In genomic region chr17:9668532-9668931, GRCh38 we compare ENCODE assay signal across 20 cellular contexts. TPM values are rescaled to one million over a fixed set of nuclear protein-coding genes. Genes with fewer than 3 reads are reported as not detected.
DNase-seq lines count a peak whose midpoint lies in the region; FAIRE-seq lines count a peak whose summit lies in the region.
"Had no signal": no experiment of that assay in that cellular context is flagged by ENCODE, and none has a peak within 500 bp of the region (broad histone marks: within the 10 kb centered on the region; RNA-seq: fewer than 3 reads in every experiment).

No MANE protein-coding gene starts in this region.

- H3K4me3 Mint-ChIP-seq in activated naive CD8-positive, alpha-beta T cell treated with anti-CD3 and anti-CD28 coated beads for 36 hours: no peak overlapping the region
- H3K4me3 Mint-ChIP-seq: activated naive CD8-positive, alpha-beta T cell treated with anti-CD3 and anti-CD28 coated beads, Interleukin-2, amount 10 ng/mL, durations not matched to agents 7 days and 5 days had no signal

- H3K36me3 Mint-ChIP-seq in activated naive CD8-positive, alpha-beta T cell treated with anti-CD3 and anti-CD28 coated beads for 36 hours: no peaks in the 10 kb centered on the region
- H3K36me3 Mint-ChIP-seq: activated naive CD8-positive, alpha-beta T cell treated with anti-CD3 and anti-CD28 coated beads, Interleukin-2, amount 10 ng/mL, durations not matched to agents 7 days and 5 days; CD8-positive, alpha-beta memory T cell had no signal

- peaks cover 4% of the 10 kb centered on the region for H3K9me3 Mint-ChIP-seq in activated naive CD8-positive, alpha-beta T cell treated with anti-CD3 and anti-CD28 coated beads for 36 hours
- H3K9me3 Mint-ChIP-seq: activated naive CD8-positive, alpha-beta T cell treated with anti-CD3 and anti-CD28 coated beads, Interleukin-2, amount 10 ng/mL, durations not matched to agents 7 days and 5 days; immature natural killer cell had no signal

- H3K27ac Mint-ChIP-seq in activated naive CD8-positive, alpha-beta T cell treated with anti-CD3 and anti-CD28 coated beads for 36 hours: no peak overlapping the region
- H3K27ac Mint-ChIP-seq: activated naive CD8-positive, alpha-beta T cell treated with anti-CD3 and anti-CD28 coated beads, Interleukin-2, amount 10 ng/mL, durations not matched to agents 7 days and 5 days; CD8-positive, alpha-beta memory T cell had no signal

- FAIRE-seq in RCC 7860 (lab: Jason Lieb, UNC): peak; percentile 89
- FAIRE-seq: endothelial cell of umbilical vein had no signal

- peaks cover 17% of the 10 kb centered on the region for H3K27me3 Mint-ChIP-seq in activated naive CD8-positive, alpha-beta T cell treated with anti-CD3 and anti-CD28 coated beads for 36 hours

- H3K27ac ChIP-seq in epithelial cell of prostate: peak overlapping the region; percentile 84
- H3K27ac ChIP-seq: neutrophil, thoracic aorta had no signal

- H3K4me1 Mint-ChIP-seq in activated naive CD8-positive, alpha-beta T cell treated with anti-CD3 and anti-CD28 coated beads for 36 hours: peaks cover 5% of the 10 kb centered on the region

- DNase-seq in activated CD8-positive, alpha-beta memory T cell treated with anti-CD3 and anti-CD28 coated beads, Interleukin-2, amount 50 U/mL, for 48 hours: peak; percentile 10
- no peak for DNase-seq in activated CD8-positive, alpha-beta memory T cell treated with anti-CD3 and anti-CD28 coated beads, Interleukin-2, amount 50 U/mL, for 4 hours
- DNase-seq in RCC 7860 (ENCODE audit: low spot score): peak; percentile 88
- DNase-seq in epithelial cell of prostate (ENCODE audit: low read depth, low spot score): no peak
- peak; percentile 18 for DNase-seq in smooth muscle cell of the brain vasculature (ENCODE audit: low read depth, low spot score)
- DNase-seq in stimulated activated CD4-positive, alpha-beta T cell treated with anti-CD3 and anti-CD28 coated beads, Interleukin-2, amount 100 ng/mL, for 24 hours: no peak
- no peak for DNase-seq in activated naive CD8-positive, alpha-beta T cell treated with anti-CD3 and anti-CD28 coated beads for 36 hours
- DNase-seq in DMS153 (lab: John Stamatoyannopoulos, UW): no peak
- DNase-seq: 8988T; activated naive CD8-positive, alpha-beta T cell treated with anti-CD3 and anti-CD28 coated beads, Interleukin-2, amount 10 ng/mL, durations not matched to agents 7 days and 5 days; CD8-positive, alpha-beta memory T cell; immature natural killer cell; KG1; midbrain; SHP77 treated with DMSO at 0.1 percent for 48 hours; stimulated activated CD4-positive, alpha-beta T cell treated with anti-CD3 and anti-CD28 coated beads, Interleukin-4, amount 100 ng/mL, for 1 hour; stimulated activated CD8-positive, alpha-beta memory T cell treated with anti-CD3 and anti-CD28 coated beads, Interleukin-4, amount 100 ng/mL, for 48 hours had no signal

RNA-seq across cellular contexts. Expression of gene USP43, which starts 23.2 kb away (rescaled TPM):
- total RNA-seq in activated naive CD8-positive, alpha-beta T cell treated with anti-CD3 and anti-CD28 coated beads for 36 hours: under 1 TPM; 0.39 to 0.40 TPM
- total RNA-seq: endothelial cell of umbilical vein had no signal

Comparison
In these comparisons a context has a peak if more than half of its experiments do, and no peak if none do; other contexts are left out.
1. DNase-seq: peak in activated CD8-positive, alpha-beta memory T cell treated with anti-CD3 and anti-CD28 coated beads, Interleukin-2, amount 50 U/mL, for 48 hours (single experiment), RCC 7860 (single experiment) and smooth muscle cell of the brain vasculature (single experiment); none in activated CD8-positive, alpha-beta memory T cell treated with anti-CD3 and anti-CD28 coated beads, Interleukin-2, amount 50 U/mL, for 4 hours (single experiment), epithelial cell of prostate (single experiment), stimulated activated CD4-positive, alpha-beta T cell treated with anti-CD3 and anti-CD28 coated beads, Interleukin-2, amount 100 ng/mL, for 24 hours (0 of 2), activated naive CD8-positive, alpha-beta T cell treated with anti-CD3 and anti-CD28 coated beads for 36 hours (single experiment) and DMS153 (single experiment).